In genomic region chr18:21344860-21345259, GRCh38 we compare ENCODE assay signal across 29 cellular contexts.
"Had no signal": no experiment of that assay in that cellular context is flagged by ENCODE, and none has a peak within 500 bp of the region (broad histone marks: within the 10 kb centered on the region; RNA-seq: fewer than 3 reads in every experiment).

No MANE protein-coding gene starts in this region.

- H3K4me3 Mint-ChIP-seq: T-cell had no signal

- H3K9me3 ChIP-seq: SJCRH30 had no signal

- H3K27ac Mint-ChIP-seq: T-cell had no signal

- DNase-seq: MM.1S, MV-4-11, NCI-H1092, NCI-H1105, NCI-H1417 treated with DMSO at 0.1 percent for 48 hours, NCI-H1436 treated with DMSO at 0.1 percent for 48 hours, NCI-H1694 treated with DMSO at 0.1 percent for 48 hours, NCI-H187 treated with DMSO at 0.1 percent for 48 hours, NCI-H2029, NCI-H2081, NCI-H2171 treated with DMSO at 0.1 percent for 48 hours, NCI-H2227 treated with DMSO at 0.1 percent for 48 hours, NCI-H345, NCI-H446, NCI-H510A treated with DMSO at 0.1 percent for 48 hours, NCI-H524 treated with DMSO at 0.1 percent for 48 hours, NCI-H526 treated with DMSO at 0.1 percent for 48 hours, NCI-H774, PC-9, SHP77, SIG-M5, SJCRH30, T-cell had no signal

- H3K36me3 Mint-ChIP-seq: T-cell had no signal

- ATAC-seq: Panc1, SK-N-SH treated with all-trans-retinoic acid at 6 μM for 48 hours, T-cell had no signal

- H3K4me1 Mint-ChIP-seq: T-cell had no signal

- H3K27ac ChIP-seq: KMS-11, PC-9, RWPE1, SJCRH30, SK-N-MC had no signal

- H3K27me3 ChIP-seq: SJCRH30 had no signal

- FAIRE-seq: RCC 7860 had no signal
